8 cellular contexts compared by ENCODE assay signal in the genomic region with DNA sequence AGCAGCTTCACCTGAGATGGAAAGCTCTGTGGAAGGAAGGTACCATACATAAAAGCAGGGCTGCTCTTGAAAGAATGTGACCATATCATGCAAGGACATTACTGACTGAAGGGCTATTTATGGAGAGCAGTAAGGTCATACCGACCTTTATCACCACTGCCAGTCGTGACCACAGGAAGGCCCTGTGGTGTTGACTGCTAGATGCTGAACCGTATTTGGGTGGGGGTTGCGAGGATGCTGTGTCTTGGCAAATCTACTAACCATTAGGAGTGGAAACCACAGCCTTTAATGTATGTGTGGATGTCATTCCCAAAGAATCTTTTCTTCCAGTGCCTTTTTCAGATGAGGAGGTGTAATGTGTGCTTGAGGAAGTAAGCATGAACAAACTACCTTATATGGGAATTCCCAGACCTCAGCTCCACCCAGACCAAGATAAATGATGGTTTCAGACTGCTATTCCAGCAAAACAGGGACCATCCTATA.
DNase-seq lines count a peak whose midpoint lies in the region; ATAC-seq and TF ChIP-seq lines count a peak whose summit lies in the region.

No MANE protein-coding gene starts in this region.

- ATAC-seq in HG03280 (IDR thresholded peaks at IDR 0.05; ENCODE audit: unreplicated experiment), result peak; percentile 49

- peak overlapping the region; percentile 75 for H3K27ac ChIP-seq in skeletal muscle tissue (ENCODE audit: low read depth, low read length)

- H3K4me3 ChIP-seq in fibroblast of villous mesenchyme (ENCODE audit: low read depth, low read length) (no peak overlapping the region), skeletal muscle tissue (ENCODE audit: low read length in 3 of 3) (no peak overlapping the region)

- H3K4me1 ChIP-seq in skeletal muscle tissue (ENCODE audit: control insufficient read depth in 3 of 3, insufficient read depth in 3 of 3, low read length in 3 of 3), result peaks cover 27 to 34% (median 34%) of the 10 kb centered on the region in 3 donors

- no peak overlapping the region for H3K9ac ChIP-seq in skeletal muscle tissue (ENCODE audit: low read depth in 1 of 3, low read length in 3 of 3)

- no peaks in the 10 kb centered on the region for H3K27me3 ChIP-seq in skeletal muscle tissue (ENCODE audit: control insufficient read depth in 3 of 3, insufficient read depth in 3 of 3, low read length in 3 of 3)

- no peak for TF ChIP-seq CTCF in fibroblast of villous mesenchyme (IDR thresholded peaks at IDR 0.05; ENCODE audit: insufficient read depth, low read depth, low read length)

- no peaks in the 10 kb centered on the region for H3K36me3 ChIP-seq in skeletal muscle tissue (ENCODE audit: control insufficient read depth in 3 of 3, insufficient read depth in 3 of 3, low read length in 3 of 3)

- DNase-seq in NOMO-1 treated with DMSO at 0.1 percent for 48 hours (lab: John Stamatoyannopoulos, UW; ENCODE audit: unreplicated experiment), result peak; percentile 33
- no peak for DNase-seq in NOMO-1 treated with dmso at 0.1 percent for 144 hours (lab: John Stamatoyannopoulos, UW; ENCODE audit: unreplicated experiment)
- DNase-seq in SW480 (ENCODE audit: low spot score), result peak; percentile 99
- peak; percentile 86 for DNase-seq in fibroblast of villous mesenchyme (ENCODE audit: low read depth)
- no peak for DNase-seq in cerebellum (ENCODE audit: low spot score)
- no peak for DNase-seq in HuH-7.5 (ENCODE audit: low spot score)

- H3K9me3 ChIP-seq in skeletal muscle tissue (ENCODE audit: control insufficient read depth in 3 of 3, low read length in 3 of 3), result no peaks in the 10 kb centered on the region

Comparison
In these comparisons a context has a peak if more than half of its experiments do, and no peak if none do; other contexts are left out.
1. DNase-seq: peak in NOMO-1 treated with DMSO at 0.1 percent for 48 hours (single experiment), SW480 (single experiment) and fibroblast of villous mesenchyme (single experiment); none in NOMO-1 treated with dmso at 0.1 percent for 144 hours (single experiment), cerebellum (single experiment) and HuH-7.5 (single experiment).